21 cellular contexts compared by ENCODE assay signal in genomic region chrX:116435597-116435996, GRCh38. TPM values are rescaled to one million over a fixed set of nuclear protein-coding genes. Genes with fewer than 3 reads are reported as not detected.
A peak's percentile ranks its signal among the peaks of the same experiment; 100 is the strongest.
DNase-seq lines count a peak whose midpoint lies in the region; ATAC-seq, FAIRE-seq and TF ChIP-seq lines count a peak whose summit lies in the region.
"Had no signal": no experiment of that assay in that cellular context is flagged by ENCODE, and none has a peak within 500 bp of the region (broad histone marks: within the 10 kb centered on the region; RNA-seq: fewer than 3 reads in every experiment).

No MANE protein-coding gene starts in this region.

- no TSS peak for BruUV-seq in PC-3 (replicated peaks; lab: Mats Ljungman, UMichigan)

- H3K9ac ChIP-seq in PC-3 (ENCODE audit: low read length), result no peak overlapping the region
- H3K9ac ChIP-seq: BLaER1 had no signal

- H3K36me3 ChIP-seq in PC-3 (ENCODE audit: low read depth, low read length), result no peaks in the 10 kb centered on the region
- no peaks in the 10 kb centered on the region for H3K36me3 ChIP-seq in transverse colon
- H3K36me3 ChIP-seq: BLaER1 had no signal

- ATAC-seq in A549, result no peak
- peak; percentile 45; the same call in 1 of the 2 replicates for ATAC-seq in PC-3
- no peak for ATAC-seq in HG02884 (IDR thresholded peaks at IDR 0.05; ENCODE audit: unreplicated experiment)
- ATAC-seq: GM23338 had no signal

- no peaks in the 10 kb centered on the region for H3K4me1 Mint-ChIP-seq in activated T-cell treated with anti-CD3 and anti-CD28 coated beads, Interleukin-2, amount 50 U/mL, for 24 hours (ENCODE audit: low read depth)
- H3K4me1 Mint-ChIP-seq: CD14-positive monocyte; CD4-positive, alpha-beta memory T cell; GM23338 had no signal

- no peaks in the 10 kb centered on the region for H3K36me3 Mint-ChIP-seq in activated T-cell treated with anti-CD3 and anti-CD28 coated beads, Interleukin-2, amount 50 U/mL, for 24 hours (ENCODE audit: low read depth)
- H3K36me3 Mint-ChIP-seq: CD14-positive monocyte; CD4-positive, alpha-beta memory T cell had no signal

- FAIRE-seq in A549 (lab: Jason Lieb, UNC), result peak; percentile 84
- FAIRE-seq: G401.6, GM12891, GM19239, H54, HTR-8/SVneo had no signal

- TF ChIP-seq POLR2A in A549 (IDR thresholded peaks at IDR 0.05; ENCODE audit: low read length) (no peak), transverse colon (IDR thresholded peaks at IDR 0.05) (no peak)

- H3K4me3 ChIP-seq in A549 (no peak overlapping the region), PC-3 (ENCODE audit: low read length) (no peak overlapping the region), transverse colon (no peak overlapping the region)
- H3K4me3 ChIP-seq: BLaER1, GM23338 had no signal

- CTCF ChIA-PET in A549 (lab: Yijun Ruan, JAX) (no interaction called here), PC-3 (lab: Charles Lee) (no interaction called here)

- H3K9me3 ChIP-seq in A549 (no peaks in the 10 kb centered on the region), PC-3 (ENCODE audit: low read length) (no peaks in the 10 kb centered on the region), transverse colon (no peaks in the 10 kb centered on the region)
- H3K9me3 ChIP-seq: BLaER1 had no signal

- no peaks in the 10 kb centered on the region for H3F3A ChIP-seq in PC-3 (ENCODE audit: low read length, unreplicated experiment)

- DNase-seq in DMS53 (lab: John Stamatoyannopoulos, UW), result peak; percentile 15
- DNase-seq in DMS53 treated with DMSO at 0.1 percent for 48 hours (lab: John Stamatoyannopoulos, UW; ENCODE audit: unreplicated experiment), result no peak
- DNase-seq in A549 (ENCODE audit: low read depth in 1 of 2, low spot score in 1 of 2), result no peak
- DNase-seq in PC-3, result no peak
- DNase-seq in epithelial cell of prostate (ENCODE audit: low read depth, low spot score), result no peak
- no peak for DNase-seq in activated T-cell treated with anti-CD3 and anti-CD28 coated beads, Interleukin-2, amount 50 U/mL, for 24 hours
- no peak for DNase-seq in transverse colon
- DNase-seq: CD4-positive, alpha-beta memory T cell; HCEC 1CT had no signal

- H3K27me3 ChIP-seq in PC-3 (ENCODE audit: low read length) (no peaks in the 10 kb centered on the region), transverse colon (no peaks in the 10 kb centered on the region)

- H3K27me3 Mint-ChIP-seq in activated T-cell treated with anti-CD3 and anti-CD28 coated beads, Interleukin-2, amount 50 U/mL, for 24 hours, result peaks cover 9% of the 10 kb centered on the region
- H3K27me3 Mint-ChIP-seq: CD4-positive, alpha-beta memory T cell had no signal

- H2AFZ ChIP-seq in PC-3 (ENCODE audit: low read length), result no peak overlapping the region
- H2AFZ ChIP-seq: GM23338 had no signal

- intact Hi-C loops in PC-3 (cut with micrococcal nuclease), result no loop called here
- intact Hi-C loops in transverse colon (cut with DNase I; ENCODE audit: low total_unique reads), result no loop called here

- H4K20me1 ChIP-seq in PC-3 (ENCODE audit: low read length), result no peaks in the 10 kb centered on the region

- no peak overlapping the region for H3K4me3 Mint-ChIP-seq in activated T-cell treated with anti-CD3 and anti-CD28 coated beads, Interleukin-2, amount 50 U/mL, for 24 hours
- H3K4me3 Mint-ChIP-seq: CD14-positive monocyte; CD4-positive, alpha-beta memory T cell; GM23338 had no signal

- TF ChIP-seq RAD21 in A549 (conservative IDR thresholded peaks at IDR 0.05 in 1 of 2, IDR thresholded peaks at IDR 0.05 in 1 of 2), result no peak

- no peak for TF ChIP-seq EP300 in A549 (IDR thresholded peaks at IDR 0.05)
- TF ChIP-seq EP300 in transverse colon (IDR thresholded peaks at IDR 0.05; ENCODE audit: low read depth), result no peak

- H3K79me2 ChIP-seq in PC-3 (ENCODE audit: low read length), result no peaks in the 10 kb centered on the region

- H3K9me3 Mint-ChIP-seq in activated T-cell treated with anti-CD3 and anti-CD28 coated beads, Interleukin-2, amount 50 U/mL, for 24 hours, result no peaks in the 10 kb centered on the region
- H3K9me3 Mint-ChIP-seq: GM23338 had no signal

- no peak overlapping the region for H3K27ac Mint-ChIP-seq in activated T-cell treated with anti-CD3 and anti-CD28 coated beads, Interleukin-2, amount 50 U/mL, for 24 hours
- H3K27ac Mint-ChIP-seq: CD14-positive monocyte, GM23338 had no signal

- H3K9me2 ChIP-seq in PC-3 (replicated peaks; ENCODE audit: low read length), result no peaks in the 10 kb centered on the region

- POLR2A ChIA-PET in A549 (lab: Yijun Ruan, JAX), result no interaction called here
- POLR2A ChIA-PET in PC-3 (lab: Charles Lee; ENCODE audit: unreplicated experiment), result no interaction called here

- H3K4me2 ChIP-seq in A549, result no peak overlapping the region
- no peak overlapping the region for H3K4me2 ChIP-seq in PC-3 (ENCODE audit: low read length)
- H3K4me2 ChIP-seq: BLaER1, GM23338 had no signal

- H3K27ac ChIP-seq in A549 (no peak overlapping the region), PC-3 (ENCODE audit: low read length) (no peak overlapping the region), epithelial cell of prostate (peak overlapping the region; percentile 53), transverse colon (no peak overlapping the region)
- H3K27ac ChIP-seq: 22Rv1, BLaER1 had no signal

- no peaks in the 10 kb centered on the region for H3K4me1 ChIP-seq in A549
- no peaks in the 10 kb centered on the region for H3K4me1 ChIP-seq in PC-3 (ENCODE audit: insufficient read depth, low read length)
- H3K4me1 ChIP-seq in transverse colon, result no peaks in the 10 kb centered on the region
- H3K4me1 ChIP-seq: BLaER1 had no signal

- TF ChIP-seq CTCF in A549 (IDR thresholded peaks at IDR 0.05) (no peak), PC-3 (conservative IDR thresholded peaks at IDR 0.05; ENCODE audit: low read depth, low read length) (no peak), transverse colon (IDR thresholded peaks at IDR 0.05) (no peak)

- in situ Hi-C loops in transverse colon (cut with MboI; ENCODE audit: low pct_ligation_motif_present in 1 of 4, low pct_unique_long_range_greater_than_20kb in 1 of 4, low sequenced_read_pairs in 3 of 4), result no loop called here

TF ChIP-seq in A549, 52 proteins besides CTCF, POLR2A, EP300 and RAD21:
- TF ChIP-seq NFE2L2 (conservative IDR thresholded peaks at IDR 0.05; ENCODE audit: low read length) (no peak), KDM1A (IDR thresholded peaks at IDR 0.05; ENCODE audit: low read depth) (no peak), HMGXB4 (CRISPR knock-in tag; IDR thresholded peaks at IDR 0.05; ENCODE audit: borderline replicate concordance) (no peak), CBX8 (IDR thresholded peaks at IDR 0.05) (no peak), RNF2 (IDR thresholded peaks at IDR 0.05; ENCODE audit: borderline replicate concordance, low read depth) (no peak), ZC3H11A (IDR thresholded peaks at IDR 0.05) (no peak), HOXB5 (CRISPR knock-in tag; IDR thresholded peaks at IDR 0.05) (no peak), HEYL (CRISPR knock-in tag; IDR thresholded peaks at IDR 0.05) (no peak), HDAC2 (IDR thresholded peaks at IDR 0.05) (no peak), PBX3 (IDR thresholded peaks at IDR 0.05) (no peak)

RNA-seq across cellular contexts. Expression of gene SLC6A14, which starts 0.8 kb away (rescaled TPM):
- polyA plus RNA-seq in A549 (2011; rRNA removed), result 0.24 and 0.26 TPM in 2 replicates
- polyA plus RNA-seq in A549 (2012; cell fraction: cytosol; rRNA removed), result not detected in 2 replicates
- not detected in 2 replicates for polyA plus RNA-seq in A549 (2012; cell fraction: nucleus; rRNA removed)
- polyA plus RNA-seq in A549 (2017; fragmentation: RNase III; extraction: RNeasy Plus Mini Kit Qiagen cat#74134 plus additional on column Dnase treatment), result not detected in 3 replicates
- 0.15 TPM in 1 of 2 replicates, not detected in the other for polyA minus RNA-seq in A549 (2011; rRNA and poly(A)+ RNA removed)
- 0.07 TPM in 1 of 2 replicates, not detected in the other for total RNA-seq in PC-3 (2014; rRNA removed)
- under 1 TPM in 2 of 4 donors, not detected in 2; 0.48 to 0.55 TPM for total RNA-seq in transverse colon
- total RNA-seq: A673; CD4-positive, alpha-beta memory T cell; GM23338 had no signal
- polyA plus RNA-seq: AG04450; CD14-positive monocyte; CD4-positive, alpha-beta memory T cell; GM23338 had no signal

RNA-seq across cellular contexts. Expression of gene CT83, which starts 27.2 kb away (rescaled TPM):
- polyA plus RNA-seq in A549 (2011; rRNA removed), result not detected in 2 replicates
- polyA plus RNA-seq in A549 (2012; cell fraction: cytosol; rRNA removed), result not detected in 2 replicates
- not detected in 2 replicates for polyA plus RNA-seq in A549 (2012; cell fraction: nucleus; rRNA removed)
- polyA plus RNA-seq in A549 (2017; fragmentation: RNase III; extraction: RNeasy Plus Mini Kit Qiagen cat#74134 plus additional on column Dnase treatment), result not detected in 3 replicates
- not detected in 2 replicates for polyA minus RNA-seq in A549 (2011; rRNA and poly(A)+ RNA removed)
- total RNA-seq in PC-3 (2014; rRNA removed), result not detected in 2 replicates
- not detected for total RNA-seq in transverse colon
- total RNA-seq: A673; CD4-positive, alpha-beta memory T cell; GM23338 had no signal
- polyA plus RNA-seq: AG04450; CD14-positive monocyte; CD4-positive, alpha-beta memory T cell; GM23338 had no signal
